9 cellular contexts compared by ENCODE assay signal in the genomic region with DNA sequence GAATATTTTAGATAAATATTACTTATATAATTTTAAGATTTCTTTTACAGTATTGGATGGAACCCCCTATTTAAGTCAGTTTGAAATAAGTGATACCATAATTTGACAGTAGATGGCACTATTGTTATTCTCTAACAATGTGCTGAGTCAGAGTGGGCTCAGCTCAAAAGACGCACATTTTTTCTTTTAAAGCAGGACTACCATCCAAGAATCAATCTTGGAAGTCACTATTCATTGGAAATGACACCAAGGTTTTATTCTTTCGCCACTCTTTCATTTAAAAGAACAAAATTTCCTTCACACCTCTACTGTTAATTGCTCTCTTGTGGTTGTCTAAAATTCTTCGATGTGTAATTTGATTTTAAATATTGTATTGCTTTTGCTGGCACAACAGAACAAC. TPM values are rescaled to one million over a fixed set of nuclear protein-coding genes. Genes with fewer than 3 reads are reported as not detected.
DNase-seq lines count a peak whose midpoint lies in the region; ATAC-seq and TF ChIP-seq lines count a peak whose summit lies in the region.
"Had no signal": no experiment of that assay in that cellular context is flagged by ENCODE, and none has a peak within 500 bp of the region (broad histone marks: within the 10 kb centered on the region; RNA-seq: fewer than 3 reads in every experiment).

No MANE protein-coding gene starts in this region.

- H3K27ac ChIP-seq in dorsolateral prefrontal cortex (no peak overlapping the region), mesenchymal stem cell (ENCODE audit: low read length, poor library complexity, severe bottlenecking) (no peak overlapping the region)
- H3K27ac ChIP-seq: BLaER1 had no signal

- ATAC-seq in GM21825 (IDR thresholded peaks at IDR 0.05; ENCODE audit: unreplicated experiment) = peak; percentile 77

- H3K27me3 ChIP-seq in dorsolateral prefrontal cortex (peaks cover 0 to 3% (median 0%) of the 10 kb centered on the region in 45 donors), mesenchymal stem cell (ENCODE audit: control insufficient read depth in 1 of 2, insufficient read depth in 1 of 2, low read length in 2 of 2) (no peaks in the 10 kb centered on the region)
- H3K27me3 ChIP-seq: BLaER1 had no signal

- no peaks in the 10 kb centered on the region for H3K79me1 ChIP-seq in mesenchymal stem cell (replicated peaks; ENCODE audit: low read length, poor library complexity, severe bottlenecking)

- H2BK15ac ChIP-seq in mesenchymal stem cell (ENCODE audit: low read depth, poor library complexity, severe bottlenecking) = no peak overlapping the region

- no peak overlapping the region for H2AFZ ChIP-seq in mesenchymal stem cell (ENCODE audit: low read depth, low read length)

- H4K8ac ChIP-seq in mesenchymal stem cell (ENCODE audit: low read length) = no peak overlapping the region

- H3K18ac ChIP-seq in mesenchymal stem cell (ENCODE audit: low read depth in 1 of 2, low read length in 2 of 2) = no peak overlapping the region

- H3K4me3 ChIP-seq in dorsolateral prefrontal cortex (peak overlapping the region in 48 of 59 donors; percentile 3 to 54 (median 34)), mesenchymal stem cell (ENCODE audit: insufficient read depth in 1 of 2, low read depth in 1 of 2, low read length in 2 of 2) (no peak overlapping the region)
- H3K4me3 ChIP-seq: BLaER1 had no signal

- no peak overlapping the region for H3K23ac ChIP-seq in mesenchymal stem cell (ENCODE audit: low read length in 2 of 2)

- H3K4me1 ChIP-seq in mesenchymal stem cell (ENCODE audit: control insufficient read depth, insufficient read depth, low read depth, low read length) = no peaks in the 10 kb centered on the region
- H3K4me1 ChIP-seq: BLaER1 had no signal

- no peak overlapping the region for H2BK5ac ChIP-seq in mesenchymal stem cell (ENCODE audit: low read depth, low read length, poor library complexity, severe bottlenecking)

- H3K4me2 ChIP-seq in mesenchymal stem cell (ENCODE audit: low read length, poor library complexity, severe bottlenecking) = no peak overlapping the region
- H3K4me2 ChIP-seq: BLaER1 had no signal

- H3K9ac ChIP-seq in mesenchymal stem cell (ENCODE audit: low read length) = peak overlapping the region; percentile 48
- H3K9ac ChIP-seq: BLaER1 had no signal

- peak; percentile 77 for DNase-seq in NCI-H1436 (lab: John Stamatoyannopoulos, UW)
- no peak for DNase-seq in NCI-H1436 treated with DMSO at 0.1 percent for 48 hours (lab: John Stamatoyannopoulos, UW)
- DNase-seq in OCI-M2 (lab: John Stamatoyannopoulos, UW; ENCODE audit: unreplicated experiment) = peak; percentile 25
- no peak for DNase-seq in dorsolateral prefrontal cortex
- DNase-seq in mesenchymal stem cell = peak; percentile 77
- no peak for DNase-seq in GOT3 (lab: John Stamatoyannopoulos, UW)

- WGBS in mesenchymal stem cell = 0% methylated on average over 2 of the region's 3 CpGs

- peak; percentile 56 to 98 (median 84) for TF ChIP-seq CTCF in dorsolateral prefrontal cortex (IDR thresholded peaks at IDR 0.05 in 54 of 56, conservative IDR thresholded peaks at IDR 0.05 in 2 of 56; ENCODE audit: low read depth in 1 of 56, partially characterized antibody in 56 of 56)

- H3K9me3 ChIP-seq in mesenchymal stem cell (ENCODE audit: control insufficient read depth, low read length) = no peaks in the 10 kb centered on the region
- H3K9me3 ChIP-seq: BLaER1 had no signal

- H2BK120ac ChIP-seq in mesenchymal stem cell (ENCODE audit: low read depth, low read length) = no peak overlapping the region

- peak; percentile 87 for TF ChIP-seq RAD21 in Ishikawa (IDR thresholded peaks at IDR 0.05; ENCODE audit: low read depth)

- H3K4ac ChIP-seq in mesenchymal stem cell (ENCODE audit: low read depth in 1 of 2, low read length in 2 of 2) = no peak overlapping the region

- TF ChIP-seq EP300 in Ishikawa (IDR thresholded peaks at IDR 0.05; ENCODE audit: borderline replicate concordance) = no peak

- H4K91ac ChIP-seq in mesenchymal stem cell (ENCODE audit: low read length) = no peak overlapping the region

- H2AK5ac ChIP-seq in mesenchymal stem cell (ENCODE audit: low read length, severe bottlenecking) = no peak overlapping the region

- no peak overlapping the region for H2BK12ac ChIP-seq in mesenchymal stem cell (ENCODE audit: low read length in 2 of 2)

- intact Hi-C loops in dorsolateral prefrontal cortex (cut with DNase I) = loop anchor here in 1 of 2 donors (10.0 kb wide), 1 partner anchor 1753 kb away; no protein-coding TSS in a partner anchor

- H3K36me3 ChIP-seq in mesenchymal stem cell (ENCODE audit: control insufficient read depth in 1 of 2, insufficient read depth in 2 of 2, low read depth in 1 of 2, low read length in 2 of 2) = no peaks in the 10 kb centered on the region
- H3K36me3 ChIP-seq: BLaER1 had no signal

- H3K14ac ChIP-seq in mesenchymal stem cell (ENCODE audit: low read length in 2 of 2) = no peak overlapping the region

TF ChIP-seq in Ishikawa, 13 proteins besides CTCF, POLR2A, EP300 and RAD21:
- no peak for TF ChIP-seq TEAD4 (IDR thresholded peaks at IDR 0.05)
- TF ChIP-seq CEBPB (IDR thresholded peaks at IDR 0.05) = no peak
- TF ChIP-seq ZBTB7A (IDR thresholded peaks at IDR 0.05; ENCODE audit: low read depth) = no peak
- TF ChIP-seq EGR1 (IDR thresholded peaks at IDR 0.05) = no peak
- no peak for TF ChIP-seq REST (IDR thresholded peaks at IDR 0.05; ENCODE audit: low read depth)
- no peak for TF ChIP-seq CREB1 (IDR thresholded peaks at IDR 0.05; ENCODE audit: low read depth)
- TF ChIP-seq FOXM1 (IDR thresholded peaks at IDR 0.05; ENCODE audit: borderline replicate concordance, low read depth) = no peak
- TF ChIP-seq, protein P1, sequence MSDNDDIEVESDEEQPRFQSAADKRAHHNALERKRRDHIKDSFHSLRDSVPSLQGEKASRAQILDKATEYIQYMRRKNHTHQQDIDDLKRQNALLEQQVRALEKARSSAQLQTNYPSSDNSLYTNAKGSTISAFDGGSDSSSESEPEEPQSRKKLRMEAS (IDR thresholded peaks at IDR 0.05) = no peak
- TF ChIP-seq NFIC (IDR thresholded peaks at IDR 0.05) = no peak
- TF ChIP-seq TCF12 (IDR thresholded peaks at IDR 0.05; ENCODE audit: low read depth) = no peak
- TF ChIP-seq TAF1 (IDR thresholded peaks at IDR 0.05; ENCODE audit: low read depth) = no peak
- TF ChIP-seq, protein P2, sequence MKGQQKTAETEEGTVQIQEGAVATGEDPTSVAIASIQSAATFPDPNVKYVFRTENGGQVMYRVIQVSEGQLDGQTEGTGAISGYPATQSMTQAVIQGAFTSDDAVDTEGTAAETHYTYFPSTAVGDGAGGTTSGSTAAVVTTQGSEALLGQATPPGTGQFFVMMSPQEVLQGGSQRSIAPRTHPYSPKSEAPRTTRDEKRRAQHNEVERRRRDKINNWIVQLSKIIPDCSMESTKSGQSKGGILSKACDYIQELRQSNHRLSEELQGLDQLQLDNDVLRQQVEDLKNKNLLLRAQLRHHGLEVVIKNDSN (IDR thresholded peaks at IDR 0.05) = no peak
- no peak for TF ChIP-seq YY1 (IDR thresholded peaks at IDR 0.05; ENCODE audit: low read depth)

RNA-seq across cellular contexts. Expression of gene SPAG16, which starts 32.6 kb away (rescaled TPM):
- 10 to 100 TPM; 33.2 to 69.4 (median 50.6) TPM for total RNA-seq in dorsolateral prefrontal cortex
- polyA plus RNA-seq in mesenchymal stem cell (2013, experiment 1 of 2) = 17.9 TPM
- 18.4 TPM for polyA plus RNA-seq in mesenchymal stem cell (2013, experiment 2 of 2)

Comparison
In these comparisons a context has a peak if more than half of its experiments do, and no peak if none do; other contexts are left out.
1. DNase-seq: peak in NCI-H1436 (single experiment), OCI-M2 (single experiment) and mesenchymal stem cell (single experiment); none in NCI-H1436 treated with DMSO at 0.1 percent for 48 hours (single experiment), dorsolateral prefrontal cortex (0 of 10) and GOT3 (single experiment).
2. H3K4me3 ChIP-seq: peak in dorsolateral prefrontal cortex (48 of 59); none in mesenchymal stem cell (0 of 2).